18 cellular contexts compared by ENCODE assay signal in the genomic region with DNA sequence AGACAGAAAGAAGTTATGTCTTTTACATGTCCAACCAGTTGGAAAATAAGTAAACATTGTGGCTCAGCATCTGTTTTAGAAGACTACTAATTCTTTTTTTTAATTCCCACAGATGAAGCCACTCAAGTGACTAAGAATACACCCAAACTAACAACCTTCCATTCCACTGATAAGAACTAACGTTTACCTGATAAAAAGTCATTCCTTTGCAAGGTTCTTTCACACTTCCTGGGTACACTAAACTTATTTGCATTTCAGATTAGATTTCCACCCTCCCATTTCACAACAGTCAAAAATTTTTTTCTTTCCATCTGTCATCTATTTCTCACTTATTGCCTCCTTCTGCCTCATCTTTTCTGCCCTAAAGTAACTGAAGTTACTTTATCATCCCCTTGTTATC. TPM values are rescaled to one million over a fixed set of nuclear protein-coding genes. Genes with fewer than 3 reads are reported as not detected.
DNase-seq lines count a peak whose midpoint lies in the region; ATAC-seq, FAIRE-seq and TF ChIP-seq lines count a peak whose summit lies in the region.
"Had no signal": no experiment of that assay in that cellular context is flagged by ENCODE, and none has a peak within 500 bp of the region (broad histone marks: within the 10 kb centered on the region; RNA-seq: fewer than 3 reads in every experiment).

No MANE protein-coding gene starts in this region.

- 0 out of 4 replicates have a peak, but pooled peaks cover 0 to 2% of the 10 kb centered on the region in 2 experiments for H3K36me3 ChIP-seq in GM12878 (ENCODE audit: control insufficient read depth in 2 of 2, insufficient read depth in 2 of 2, low read length in 1 of 2)

- TF ChIP-seq CTCF in CD14-positive monocyte (IDR thresholded peaks at IDR 0.05) (no peak), GM12878 (IDR thresholded peaks at IDR 0.05 in 2 of 3, conservative IDR thresholded peaks at IDR 0.05 in 1 of 3; ENCODE audit: control insufficient read depth in 2 of 3, extremely low read depth in 1 of 3, insufficient read depth in 1 of 3, low read depth in 3 of 3, low read length in 3 of 3) (no peak), neural crest cell (conservative IDR thresholded peaks at IDR 0.05) (no peak)

- H3K9me3 ChIP-seq in GM12878 (replicated peaks; ENCODE audit: control insufficient read depth, insufficient read depth, low read length) = peaks cover 3% of the 10 kb centered on the region

- H3K36me3 Mint-ChIP-seq in CD14-positive monocyte = peaks cover 31 to 39% of the 10 kb centered on the region in 2 donors
- peaks cover 4% of the 10 kb centered on the region for H3K36me3 Mint-ChIP-seq in neural crest cell (ENCODE audit: low read depth)
- H3K36me3 Mint-ChIP-seq in natural killer cell treated with Interleukin-12 subunit alpha and Interleukin-12 subunit beta and Interleukin-15 and Interleukin-18, amount 100 ng/mL, for 72 hours = no peaks in the 10 kb centered on the region
- H3K36me3 Mint-ChIP-seq: CD8-positive, alpha-beta T cell had no signal

- TF ChIP-seq RAD21 in GM12878 (IDR thresholded peaks at IDR 0.05; ENCODE audit: insufficient read depth, low read depth, low read length) = no peak

- peaks cover 0 to 1% (median 0%) of the 10 kb centered on the region in 3 donors for H3K27me3 Mint-ChIP-seq in CD14-positive monocyte (ENCODE audit: low read depth in 3 of 3)
- no peaks in the 10 kb centered on the region for H3K27me3 Mint-ChIP-seq in neural crest cell (ENCODE audit: low read depth)
- peaks cover 13 to 19% of the 10 kb centered on the region in 2 donors for H3K27me3 Mint-ChIP-seq in natural killer cell treated with Interleukin-12 subunit alpha and Interleukin-12 subunit beta and Interleukin-15 and Interleukin-18, amount 100 ng/mL, for 72 hours

- peak overlapping the region in 4 of 7 donors; percentile 4 to 46 (median 24) for H3K27ac Mint-ChIP-seq in CD14-positive monocyte
- H3K27ac Mint-ChIP-seq in neural crest cell (ENCODE audit: unreplicated experiment) = peak overlapping the region; percentile 1
- H3K27ac Mint-ChIP-seq in natural killer cell treated with Interleukin-12 subunit alpha and Interleukin-12 subunit beta and Interleukin-15 and Interleukin-18, amount 100 ng/mL, for 72 hours = peak overlapping the region in 1 of 2 donors; percentile 3
- H3K27ac Mint-ChIP-seq: CD8-positive, alpha-beta T cell had no signal

- DNase-seq in CD14-positive monocyte (ENCODE audit: low spot score) (no peak), DMS 273 (lab: John Stamatoyannopoulos, UW; ENCODE audit: unreplicated experiment) (peak; percentile 32), GM12878 (ENCODE audit: low read depth, low spot score) (no peak), neural crest cell (ENCODE audit: low read depth, low spot score) (no peak)
- DNase-seq in natural killer cell treated with Interleukin-12 subunit alpha and Interleukin-12 subunit beta and Interleukin-15 and Interleukin-18, amount 100 ng/mL, for 72 hours (ENCODE audit: low spot score) = no peak
- DNase-seq: ACHN; CD8-positive, alpha-beta T cell; GF-D8; GOT3; Karpas-422; NCI-H187 treated with DMSO at 0.1 percent for 48 hours; NCI-H510A; NCI-H82; Right ventricle myocardium superior had no signal

- no peak overlapping the region for H3K4me3 Mint-ChIP-seq in CD14-positive monocyte
- H3K4me3 Mint-ChIP-seq in neural crest cell = no peak overlapping the region
- no peak overlapping the region for H3K4me3 Mint-ChIP-seq in natural killer cell treated with Interleukin-12 subunit alpha and Interleukin-12 subunit beta and Interleukin-15 and Interleukin-18, amount 100 ng/mL, for 72 hours
- H3K4me3 Mint-ChIP-seq: CD8-positive, alpha-beta T cell had no signal

- RAD21 ChIA-PET in GM12878 (lab: Charles Lee; ENCODE audit: unreplicated experiment) = no interaction called here

- TF ChIP-seq POLR2A in GM12878 (IDR thresholded peaks at IDR 0.05; ENCODE audit: low read depth, low read length) = no peak

- in situ Hi-C loops in GM12878 (cut with MboI) = no loop called here

- no peaks in the 10 kb centered on the region for H3K4me1 ChIP-seq in GM12878 (ENCODE audit: control insufficient read depth, insufficient read depth, low read length)

- BruUV-seq in GM12878 (replicated peaks; lab: Mats Ljungman, UMichigan) = TSS peak; percentile 4

- POLR2A ChIA-PET in GM12878 (lab: Charles Lee) = no interaction called here

- no peak overlapping the region for H2AFZ ChIP-seq in GM12878 (ENCODE audit: control insufficient read depth, low read depth, low read length)

- ATAC-seq in GM12878 (no peak), GM21447 (IDR thresholded peaks at IDR 0.05; ENCODE audit: unreplicated experiment) (no peak), GM18858 (IDR thresholded peaks at IDR 0.05; ENCODE audit: unreplicated experiment) (no peak)
- no peak for ATAC-seq in natural killer cell treated with Interleukin-12 subunit alpha and Interleukin-12 subunit beta and Interleukin-15 and Interleukin-18, amount 100 ng/mL, for 72 hours
- ATAC-seq: CD8-positive, alpha-beta T cell; Panc1 had no signal

- WGBS in GM12878 (ENCODE audit: insufficient coverage, insufficient replicate concordance, low lambda C conversion rate, missing lambda C conversion rate) = 68% methylated on average over 1 of the region's 1 CpG

- no peak overlapping the region for H3K9ac ChIP-seq in GM12878 (ENCODE audit: control insufficient read depth, insufficient read depth, low read length)

- FAIRE-seq in GM12878 (lab: Jason Lieb, UNC) = no peak
- FAIRE-seq: D721Med had no signal

- no peak for TF ChIP-seq EP300 in GM12878 (IDR thresholded peaks at IDR 0.05; ENCODE audit: borderline replicate concordance in 1 of 2, control insufficient read depth in 1 of 2, low read depth in 2 of 2, low read length in 2 of 2)

- H4K20me1 ChIP-seq in GM12878 (ENCODE audit: control insufficient read depth, insufficient read depth) = no peaks in the 10 kb centered on the region

- no peak overlapping the region for H3K27ac ChIP-seq in GM12878 (ENCODE audit: control insufficient read depth, insufficient read depth)

- peaks cover 4% of the 10 kb centered on the region for H3K79me2 ChIP-seq in GM12878 (ENCODE audit: control insufficient read depth, insufficient read depth, low read length)

- H3K9me3 Mint-ChIP-seq in CD14-positive monocyte (peaks cover 0 to 11% (median 0%) of the 10 kb centered on the region in 7 donors), neural crest cell (peaks cover 9% of the 10 kb centered on the region)
- H3K9me3 Mint-ChIP-seq in natural killer cell treated with Interleukin-12 subunit alpha and Interleukin-12 subunit beta and Interleukin-15 and Interleukin-18, amount 100 ng/mL, for 72 hours = no peaks in the 10 kb centered on the region
- H3K9me3 Mint-ChIP-seq: CD8-positive, alpha-beta T cell had no signal

- SMC1A ChIA-PET in GM12878 (lab: Charles Lee; ENCODE audit: uncharacterized antibody, unreplicated experiment) = interaction anchor here (0.9 to 1.7 kb wide), 4 partner anchors 8 to 230 kb away, joined by 3 to 5 read pairs (median 4); no protein-coding TSS in a partner anchor

- no peak overlapping the region for H3K4me3 ChIP-seq in GM12878

- intact Hi-C loops in CD14-positive monocyte (cut with micrococcal nuclease) = no loop called here
- intact Hi-C loops in GM12878 (cut with micrococcal nuclease; ENCODE audit: unreplicated experiment) = no loop called here

- H3K4me1 Mint-ChIP-seq in CD14-positive monocyte (peaks cover 13% of the 10 kb centered on the region), neural crest cell (peaks cover 7% of the 10 kb centered on the region)
- H3K4me1 Mint-ChIP-seq in natural killer cell treated with Interleukin-12 subunit alpha and Interleukin-12 subunit beta and Interleukin-15 and Interleukin-18, amount 100 ng/mL, for 72 hours (ENCODE audit: low read depth in 2 of 2) = peaks cover 3 to 7% of the 10 kb centered on the region in 2 donors

- H3K4me2 ChIP-seq in GM12878 (ENCODE audit: control insufficient read depth, insufficient read depth) = no peak overlapping the region

- no peaks in the 10 kb centered on the region for H3K27me3 ChIP-seq in GM12878 (replicated peaks in 1 of 2; ENCODE audit: control insufficient read depth in 2 of 2, insufficient read depth in 2 of 2, low read length in 1 of 2)

- CTCF ChIA-PET in GM12878 (lab: Yijun Ruan, JAX) = interaction anchor here (1.2 to 1.9 kb wide), 3 partner anchors 9 to 65 kb away, joined by 4 to 5 read pairs (median 5); no protein-coding TSS in a partner anchor

TF ChIP-seq in GM12878, 131 proteins besides CTCF, POLR2A, EP300 and RAD21 (continues in another document):
- TF ChIP-seq CBFB (IDR thresholded peaks at IDR 0.05; ENCODE audit: low read depth) (no peak), SIX5 (IDR thresholded peaks at IDR 0.05; ENCODE audit: low read depth, low read length, severe bottlenecking) (no peak), SUZ12 (IDR thresholded peaks at IDR 0.05; ENCODE audit: unreplicated experiment) (no peak)

RNA-seq across cellular contexts. Expression of a gene that starts 20.3 kb away (rescaled TPM):
- 1 to 10 TPM; 6.8 to 8.1 TPM for polyA plus RNA-seq in CD14-positive monocyte
- 52.4 and 54.2 TPM in 2 replicates for total RNA-seq in GM12878 (2013; cell fraction: nucleolus; rRNA removed)
- 21.0 and 22.7 TPM in 2 replicates for total RNA-seq in GM12878 (2014; rRNA removed)
- total RNA-seq in GM12878 (2014; rRNA removed; fragmentation: Illumina TruSeq; extraction: Trizol) = 17.0 and 17.2 TPM in 2 replicates
- total RNA-seq in GM12878 (2021) = 18.2 and 19.3 TPM in 2 replicates
- polyA plus RNA-seq in GM12878 (2011; ENCODE audit: low read depth) = 7.0 TPM
- polyA plus RNA-seq in GM12878 (2011; rRNA removed) = 13.9 and 16.1 TPM in 2 replicates
- polyA plus RNA-seq in GM12878 (2011; cell fraction: cytosol; rRNA removed) = 9.0 and 11.4 TPM in 2 replicates
- polyA plus RNA-seq in GM12878 (2011; cell fraction: nucleus; rRNA removed) = 17.9 and 22.1 TPM in 2 replicates
- polyA plus RNA-seq in GM12878 (2012) = 6.3 and 9.0 TPM in 2 replicates
- polyA plus RNA-seq in GM12878 (2014; fragmentation: Illumina TruSeq; extraction: Trizol) = 13.3 and 20.8 TPM in 2 replicates
- polyA plus RNA-seq in GM12878 (2014; fragmentation: Nextera tagmentation; extraction: Ambion mirVana) = under 1 TPM; 0.39 to 0.44 TPM
- 7.6 and 9.9 TPM in 2 replicates for polyA plus RNA-seq in GM12878 (2014; rRNA removed)
- 1 to 10 TPM; 4.6 to 7.7 TPM for polyA plus RNA-seq in GM12878 (2016; fragmentation: Nextera tagmentation; extraction: Ambion mirVana)
- polyA minus RNA-seq in GM12878 (2011; rRNA and poly(A)+ RNA removed) = 33.9 and 34.7 TPM in 2 replicates
- 17.2 and 17.4 TPM in 2 replicates for polyA minus RNA-seq in GM12878 (2011; cell fraction: cytosol; rRNA and poly(A)+ RNA removed)
- polyA minus RNA-seq in GM12878 (2011; cell fraction: nucleus; rRNA and poly(A)+ RNA removed) = 17.4 and 22.4 TPM in 2 replicates
- 11.4 and 12.0 TPM in 2 replicates for total RNA-seq in neural crest cell
- 1 to 10 TPM; 1.9 to 4.7 TPM for total RNA-seq in natural killer cell treated with Interleukin-12 subunit alpha and Interleukin-12 subunit beta and Interleukin-15 and Interleukin-18, amount 100 ng/mL, for 72 hours
